30 cellular contexts compared by ENCODE assay signal in the genomic region with DNA sequence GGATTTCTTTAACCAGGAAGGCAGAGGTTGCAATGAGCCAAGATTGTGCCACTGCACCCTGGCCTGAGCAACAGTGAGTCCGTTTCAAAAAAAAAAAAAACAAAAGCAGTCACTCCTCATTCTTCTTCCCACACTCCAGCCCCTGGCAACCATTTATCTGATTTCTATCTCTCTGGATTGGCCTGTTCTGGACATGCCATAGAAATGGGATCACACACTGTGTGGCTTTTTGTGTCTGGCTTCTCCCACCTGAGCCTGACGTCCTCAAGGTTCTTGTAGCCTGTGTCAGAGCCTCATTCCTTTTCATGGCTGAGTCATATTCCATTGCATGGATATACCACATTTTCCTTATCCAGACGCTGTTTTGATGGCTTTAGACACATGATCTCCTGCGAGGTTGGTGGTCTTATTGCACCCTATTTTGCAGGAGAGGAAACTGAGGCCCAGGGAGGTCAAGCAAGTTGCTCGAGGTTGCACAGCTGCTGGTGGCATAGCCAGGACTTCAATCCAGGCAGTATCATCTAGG.
"Had no signal": no experiment of that assay in that cellular context is flagged by ENCODE, and none has a peak within 500 bp of the region (broad histone marks: within the 10 kb centered on the region; RNA-seq: fewer than 3 reads in every experiment).

No MANE protein-coding gene starts in this region.

- FAIRE-seq: keratinocyte, pancreas had no signal

- H3K36me3 ChIP-seq: lower lobe of right lung, pancreas, prostate gland, suprapubic skin, thoracic aorta, tibial artery, uterus had no signal

- H3K9me3 Mint-ChIP-seq: nephron; neural crest cell; stimulated activated naive CD8-positive, alpha-beta T cell treated with anti-CD3 and anti-CD28 coated beads, Interleukin-15, Interleukin-2, amounts not matched to agents 100 ng/mL and 50 ng/mL, for 24 hours; type B pancreatic cell had no signal

- ATAC-seq: left cardiac atrium; left lobe of liver; left ventricle myocardium superior; lower lobe of right lung; naive thymus-derived CD8-positive, alpha-beta T cell; pancreas; right cardiac atrium; sciatic nerve had no signal

- H3K4me1 ChIP-seq: lower lobe of right lung, pancreas, prostate gland, suprapubic skin, tibial artery, uterus had no signal

- H3K4me3 ChIP-seq: lower lobe of right lung, pancreas, prostate gland, skin epidermis, suprapubic skin, thoracic aorta, tibial artery, uterus had no signal

- H3K27me3 ChIP-seq: pancreas, uterus had no signal

- H3K4me3 Mint-ChIP-seq: naive thymus-derived CD8-positive, alpha-beta T cell; nephron; neural crest cell; stimulated activated naive CD8-positive, alpha-beta T cell treated with anti-CD3 and anti-CD28 coated beads, Interleukin-15, Interleukin-2, amounts not matched to agents 100 ng/mL and 50 ng/mL, for 24 hours; type B pancreatic cell had no signal

- H3K9me3 ChIP-seq: lower lobe of right lung, pancreas, prostate gland, suprapubic skin, thoracic aorta, tibial artery, uterus had no signal

- H3K27ac ChIP-seq: lower lobe of right lung, pancreas, prostate gland, skin epidermis, suprapubic skin, thoracic aorta, tibial artery, uterus had no signal

- H3K4me1 Mint-ChIP-seq: naive thymus-derived CD8-positive, alpha-beta T cell; nephron; neural crest cell had no signal

- DNase-seq: kidney glomerular epithelial cell; left cardiac atrium; left ventricle myocardium superior; lower lobe of right lung; mammary epithelial cell; mesenchymal stem cell; naive thymus-derived CD8-positive, alpha-beta T cell; nucleus accumbens; pancreas; posterior cingulate gyrus; retina; right cardiac atrium; stimulated activated CD4-positive, alpha-beta T cell treated with anti-CD3 and anti-CD28 coated beads, Interleukin-12 subunit alpha, Interleukin-12 subunit beta, amount 100 ng/mL, for 4 hours; stimulated activated CD4-positive, alpha-beta T cell treated with anti-CD3 and anti-CD28 coated beads, Interleukin-15, amount 100 ng/mL, for 24 hours; stimulated activated CD4-positive, alpha-beta T cell treated with anti-CD3 and anti-CD28 coated beads, Interleukin-2, amount 100 ng/mL, for 24 hours; stimulated activated CD4-positive, alpha-beta T cell treated with anti-CD3 and anti-CD28 coated beads, Interleukin-4, amount 100 ng/mL, for 1 hour; stimulated activated naive CD4-positive, alpha-beta T cell; tibial artery; uterus had no signal

- H3K27ac Mint-ChIP-seq: nephron; stimulated activated naive CD8-positive, alpha-beta T cell treated with anti-CD3 and anti-CD28 coated beads, Interleukin-15, Interleukin-2, amounts not matched to agents 100 ng/mL and 50 ng/mL, for 24 hours; type B pancreatic cell had no signal

- H3K36me3 Mint-ChIP-seq: type B pancreatic cell had no signal
